15 cellular contexts compared by ENCODE assay signal in the genomic region with DNA sequence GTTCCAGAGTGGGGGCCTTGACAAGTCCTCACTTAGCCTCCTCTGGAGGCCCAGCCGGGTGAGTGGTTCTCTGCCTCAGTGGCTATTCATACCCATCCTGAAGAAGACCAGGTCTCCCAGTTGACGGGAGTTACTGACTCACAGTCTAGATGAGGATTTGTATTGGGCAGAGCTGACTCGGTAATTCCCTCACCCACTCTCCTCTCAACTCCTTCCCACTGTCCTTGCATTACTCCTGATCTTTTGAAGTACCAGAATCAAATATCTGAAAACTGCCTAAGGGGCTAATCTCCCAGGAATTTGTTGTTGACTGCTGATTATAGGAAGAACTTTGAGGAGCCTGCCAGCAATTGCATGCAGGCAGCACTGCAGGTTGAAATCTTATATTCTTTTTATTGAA. TPM values are rescaled to one million over a fixed set of nuclear protein-coding genes. Genes with fewer than 3 reads are reported as not detected.
DNase-seq lines count a peak whose midpoint lies in the region; ATAC-seq, FAIRE-seq and TF ChIP-seq lines count a peak whose summit lies in the region.
"Had no signal": no experiment of that assay in that cellular context is flagged by ENCODE, and none has a peak within 500 bp of the region (broad histone marks: within the 10 kb centered on the region; RNA-seq: fewer than 3 reads in every experiment).

No MANE protein-coding gene starts in this region.

- H3K36me3 ChIP-seq in breast epithelium (no peaks in the 10 kb centered on the region), lower lobe of right lung (peaks cover 55% of the 10 kb centered on the region), upper lobe of left lung (peaks cover 0 to 37% (median 7%) of the 10 kb centered on the region in 4 donors), HepG2 (replicated peaks in 1 of 2; ENCODE audit: control insufficient read depth in 1 of 2, insufficient read depth in 2 of 2, low read length in 2 of 2) (peaks cover 17 to 56% of the 10 kb centered on the region in 2 experiments)

- no peak overlapping the region for H2AFZ ChIP-seq in HepG2 (ENCODE audit: low read length)

- no TSS peak for BruUV-seq in HepG2 (replicated peaks; lab: Mats Ljungman, UMichigan)

- 79 to 87% methylated on average over 3 of the region's 3 CpGs for WGBS in upper lobe of left lung, 2 donors
- 88% methylated on average over 2 of the region's 3 CpGs for WGBS in HepG2 (ENCODE audit: low lambda C conversion rate)

- H3K4me2 ChIP-seq in HepG2 (ENCODE audit: low read depth, low read length), result no peak overlapping the region

- no peaks in the 10 kb centered on the region for H3K27me3 ChIP-seq in breast epithelium
- H3K27me3 ChIP-seq in lower lobe of right lung (ENCODE audit: low read depth), result no peaks in the 10 kb centered on the region
- no peaks in the 10 kb centered on the region for H3K27me3 ChIP-seq in upper lobe of left lung
- H3K27me3 ChIP-seq in HepG2 (ENCODE audit: control insufficient read depth in 1 of 2, insufficient read depth in 2 of 2, low read length in 2 of 2), result no peaks in the 10 kb centered on the region
- H3K27me3 ChIP-seq: body of pancreas had no signal

- H3K9ac ChIP-seq in HepG2 (ENCODE audit: insufficient read depth, low read depth, low read length), result no peak overlapping the region

- POLR2A ChIA-PET in HepG2 (lab: Yijun Ruan, JAX), result no interaction called here

- peaks cover 23% of the 10 kb centered on the region for H3K36me3 Mint-ChIP-seq in activated naive CD8-positive, alpha-beta T cell treated with anti-CD3 and anti-CD28 coated beads, Interleukin-2, amount 50 U/mL, for 24 hours (ENCODE audit: low read depth)
- H3K36me3 Mint-ChIP-seq in activated naive CD8-positive, alpha-beta T cell treated with anti-CD3 and anti-CD28 coated beads for 36 hours, result peaks cover 8% of the 10 kb centered on the region

- TF ChIP-seq CTCF in breast epithelium (IDR thresholded peaks at IDR 0.05) (no peak), lower lobe of right lung (IDR thresholded peaks at IDR 0.05) (no peak), upper lobe of left lung (IDR thresholded peaks at IDR 0.05) (no peak), HepG2 (CRISPR knock-in tag; IDR thresholded peaks at IDR 0.05) (no peak)

- H3K27me3 Mint-ChIP-seq in activated naive CD8-positive, alpha-beta T cell treated with anti-CD3 and anti-CD28 coated beads, Interleukin-2, amount 50 U/mL, for 24 hours, result no peaks in the 10 kb centered on the region
- H3K27me3 Mint-ChIP-seq in activated naive CD8-positive, alpha-beta T cell treated with anti-CD3 and anti-CD28 coated beads for 36 hours, result no peaks in the 10 kb centered on the region

- DNase-seq in activated naive CD8-positive, alpha-beta T cell treated with anti-CD3 and anti-CD28 coated beads, Interleukin-2, amount 50 U/mL, for 24 hours, result no peak
- no peak for DNase-seq in activated naive CD8-positive, alpha-beta T cell treated with anti-CD3 and anti-CD28 coated beads for 36 hours
- DNase-seq in breast epithelium (ENCODE audit: low spot score in 2 of 2), result no peak
- no peak for DNase-seq in lower lobe of right lung
- no peak for DNase-seq in upper lobe of left lung
- no peak for DNase-seq in activated naive CD4-positive, alpha-beta T cell (lab: John Stamatoyannopoulos, UW)
- no peak for DNase-seq in HepG2 (ENCODE audit: low spot score)
- DNase-seq: activated CD8-positive, alpha-beta memory T cell treated with anti-CD3 and anti-CD28 coated beads, Interleukin-2, amount 50 U/mL, for 48 hours; body of pancreas; left cardiac atrium; NCI-H2029 treated with DMSO at 0.1 percent for 48 hours; stimulated activated naive CD4-positive, alpha-beta T cell had no signal

- peaks cover 3% of the 10 kb centered on the region; the same call in 1 of the 2 replicates for H4K20me1 ChIP-seq in HepG2 (ENCODE audit: insufficient read depth, low read length)

- H3K79me2 ChIP-seq in HepG2 (ENCODE audit: insufficient read depth, low read length), result peaks cover 43% of the 10 kb centered on the region

- H3K4me3 ChIP-seq in breast epithelium, result no peak overlapping the region
- H3K4me3 ChIP-seq in lower lobe of right lung, result no peak overlapping the region
- H3K4me3 ChIP-seq in upper lobe of left lung, result no peak overlapping the region
- no peak overlapping the region for H3K4me3 ChIP-seq in HepG2 (replicated peaks in 1 of 3; ENCODE audit: insufficient read depth in 1 of 3, low read depth in 2 of 3, low read length in 3 of 3)
- H3K4me3 ChIP-seq: body of pancreas had no signal

- intact Hi-C loops in breast epithelium (cut with DNase I; ENCODE audit: low total_unique reads) (no loop called here), lower lobe of right lung (cut with DNase I) (no loop called here), HepG2 (cut with micrococcal nuclease; ENCODE audit: unreplicated experiment) (no loop called here)

- no peak overlapping the region for H3K27ac Mint-ChIP-seq in activated naive CD8-positive, alpha-beta T cell treated with anti-CD3 and anti-CD28 coated beads, Interleukin-2, amount 50 U/mL, for 24 hours
- H3K27ac Mint-ChIP-seq in activated naive CD8-positive, alpha-beta T cell treated with anti-CD3 and anti-CD28 coated beads for 36 hours, result no peak overlapping the region

- no peak for TF ChIP-seq POLR2A in breast epithelium (IDR thresholded peaks at IDR 0.05)
- TF ChIP-seq POLR2A in upper lobe of left lung (IDR thresholded peaks at IDR 0.05), result no peak
- TF ChIP-seq POLR2A in HepG2 (IDR thresholded peaks at IDR 0.05; ENCODE audit: insufficient read depth in 1 of 2, low read depth in 2 of 2, low read length in 2 of 2), result no peak

- H3K27ac ChIP-seq in breast epithelium, result peak overlapping the region; percentile 84 to 85
- H3K27ac ChIP-seq in lower lobe of right lung, result peak overlapping the region; percentile 59
- peak overlapping the region in 3 of 4 donors; percentile 14 to 42 (median 31) for H3K27ac ChIP-seq in upper lobe of left lung
- H3K27ac ChIP-seq in HepG2 (ENCODE audit: extremely low read length, insufficient read depth, low read length), result no peak overlapping the region
- H3K27ac ChIP-seq: body of pancreas had no signal

- no peak for TF ChIP-seq RAD21 in HepG2 (CRISPR knock-in tag; IDR thresholded peaks at IDR 0.05)

- H3K9me3 ChIP-seq in breast epithelium (no peaks in the 10 kb centered on the region), lower lobe of right lung (no peaks in the 10 kb centered on the region), upper lobe of left lung (no peaks in the 10 kb centered on the region), HepG2 (ENCODE audit: low read length) (no peaks in the 10 kb centered on the region)
- H3K9me3 ChIP-seq: body of pancreas had no signal

- peaks cover 6 to 9% of the 10 kb centered on the region in 2 donors for H3K4me1 ChIP-seq in breast epithelium
- H3K4me1 ChIP-seq in lower lobe of right lung, result peaks cover 42% of the 10 kb centered on the region
- H3K4me1 ChIP-seq in upper lobe of left lung, result peaks cover 19 to 49% (median 43%) of the 10 kb centered on the region in 4 donors
- H3K4me1 ChIP-seq in HepG2 (ENCODE audit: insufficient read depth, low read length), result peaks cover 16% of the 10 kb centered on the region

- no peaks in the 10 kb centered on the region for H3K9me3 Mint-ChIP-seq in activated naive CD8-positive, alpha-beta T cell treated with anti-CD3 and anti-CD28 coated beads, Interleukin-2, amount 50 U/mL, for 24 hours
- no peaks in the 10 kb centered on the region for H3K9me3 Mint-ChIP-seq in activated naive CD8-positive, alpha-beta T cell treated with anti-CD3 and anti-CD28 coated beads for 36 hours

- FAIRE-seq in HepG2 (lab: Jason Lieb, UNC), result no peak

- no peak overlapping the region for H3K4me3 Mint-ChIP-seq in activated naive CD8-positive, alpha-beta T cell treated with anti-CD3 and anti-CD28 coated beads, Interleukin-2, amount 50 U/mL, for 24 hours
- H3K4me3 Mint-ChIP-seq in activated naive CD8-positive, alpha-beta T cell treated with anti-CD3 and anti-CD28 coated beads for 36 hours, result no peak overlapping the region

- in situ Hi-C loops in HepG2 (cut with HindIII; ENCODE audit: extremely low pct_ligation_motif_present, low pct_unique_long_range_greater_than_20kb), result no loop called here

- CTCF ChIA-PET in HepG2 (lab: Yijun Ruan, JAX; ENCODE audit: low intra/inter-chr PET ratio, low total read pairs), result no interaction called here

- TF ChIP-seq EP300 in upper lobe of left lung (IDR thresholded peaks at IDR 0.05) (no peak), HepG2 (IDR thresholded peaks at IDR 0.05; ENCODE audit: low read depth in 2 of 2, low read length in 2 of 2) (no peak), HepG2 (CRISPR knock-in tag; IDR thresholded peaks at IDR 0.05; ENCODE audit: borderline replicate concordance) (no peak)

- ATAC-seq in activated naive CD8-positive, alpha-beta T cell treated with anti-CD3 and anti-CD28 coated beads, Interleukin-2, amount 50 U/mL, for 24 hours, result peak; percentile 49
- ATAC-seq in lower lobe of right lung (no peak), upper lobe of left lung (ENCODE audit: low FRiP score in 2 of 2) (no peak), GM21737 (IDR thresholded peaks at IDR 0.05; ENCODE audit: unreplicated experiment) (no peak), HepG2 (no peak)
- ATAC-seq: body of pancreas, esophagus mucosa, left cardiac atrium had no signal

- H3K4me1 Mint-ChIP-seq in activated naive CD8-positive, alpha-beta T cell treated with anti-CD3 and anti-CD28 coated beads, Interleukin-2, amount 50 U/mL, for 24 hours, result peaks cover 45% of the 10 kb centered on the region
- H3K4me1 Mint-ChIP-seq in activated naive CD8-positive, alpha-beta T cell treated with anti-CD3 and anti-CD28 coated beads for 36 hours, result peaks cover 24% of the 10 kb centered on the region

RNA-seq across cellular contexts. Expression of a gene that starts 14.2 kb away (rescaled TPM):
- total RNA-seq in activated naive CD8-positive, alpha-beta T cell treated with anti-CD3 and anti-CD28 coated beads for 36 hours, result 100 to 1,000 TPM in 1 of 2 experiments, 10 to 100 TPM in 1; 93.4 to 101 TPM
- total RNA-seq in breast epithelium (10 to 100 TPM; 68.3 to 89.5 (median 86.1) TPM), lower lobe of right lung (73.0 TPM), upper lobe of left lung (100 to 1,000 TPM in 1 of 6 donors, 10 to 100 TPM in 5; 64.1 to 125 (median 80.8) TPM), HepG2 (2016; rRNA removed; fragmentation: Illumina TruSeq; extraction: Trizol) (99.4 and 109 TPM in 2 replicates)
- total RNA-seq in HepG2 (2016; cell fraction: cytosol; rRNA removed; fragmentation: Illumina TruSeq; extraction: Trizol; ENCODE audit: low read depth), result 35.7 and 41.2 TPM in 2 replicates
- 105 and 112 TPM in 2 replicates for total RNA-seq in HepG2 (2016; cell fraction: insoluble cytoplasmic fraction; rRNA removed; fragmentation: Illumina TruSeq; extraction: Trizol)
- 35.1 and 45.2 TPM in 2 replicates for total RNA-seq in HepG2 (2016; cell fraction: membrane; rRNA removed; fragmentation: Illumina TruSeq; extraction: Trizol)
- 76.4 and 82.2 TPM in 2 replicates for total RNA-seq in HepG2 (2016; cell fraction: nucleus; rRNA removed; fragmentation: Illumina TruSeq; extraction: Trizol)
- polyA plus RNA-seq in HepG2 (2011; rRNA removed), result 67.7 and 80.1 TPM in 2 replicates
- polyA plus RNA-seq in HepG2 (2011; cell fraction: cytosol; rRNA removed), result 59.4 and 67.4 TPM in 2 replicates
- polyA plus RNA-seq in HepG2 (2011; cell fraction: nucleus; rRNA removed), result 191 and 218 TPM in 2 replicates
- 57.3 and 65.0 TPM in 2 replicates for polyA plus RNA-seq in HepG2 (2012)
- 20.2 and 20.5 TPM in 2 replicates for polyA plus RNA-seq in HepG2 (2016; cell fraction: cytosol; fragmentation: Illumina TruSeq; extraction: Trizol; ENCODE audit: low read depth)
- polyA plus RNA-seq in HepG2 (2016; cell fraction: insoluble cytoplasmic fraction; fragmentation: Illumina TruSeq; extraction: Trizol; ENCODE audit: low read depth), result 110 and 119 TPM in 2 replicates
- polyA plus RNA-seq in HepG2 (2016; cell fraction: membrane; fragmentation: Illumina TruSeq; extraction: Trizol; ENCODE audit: low read depth), result 27.8 and 32.7 TPM in 2 replicates
- polyA plus RNA-seq in HepG2 (2016; cell fraction: nucleus; fragmentation: Illumina TruSeq; extraction: Trizol; ENCODE audit: insufficient read depth, low read depth), result 131 and 143 TPM in 2 replicates
- polyA minus RNA-seq in HepG2 (2011; rRNA and poly(A)+ RNA removed; ENCODE audit: low replicate concordance), result 42.3 and 45.2 TPM in 2 replicates
- 17.6 and 28.8 TPM in 2 replicates for polyA minus RNA-seq in HepG2 (2011; cell fraction: cytosol; rRNA and poly(A)+ RNA removed)
- polyA minus RNA-seq in HepG2 (2011; cell fraction: nucleus; rRNA and poly(A)+ RNA removed), result 90.4 and 101 TPM in 2 replicates

RNA-seq across cellular contexts. Expression of a gene that starts 14.3 kb away (rescaled TPM):
- total RNA-seq in activated naive CD8-positive, alpha-beta T cell treated with anti-CD3 and anti-CD28 coated beads for 36 hours, result 10 to 100 TPM; 31.4 to 32.6 TPM
- total RNA-seq in breast epithelium (10 to 100 TPM; 10.7 to 22.8 (median 14.1) TPM), lower lobe of right lung (39.4 TPM), upper lobe of left lung (10 to 100 TPM; 11.4 to 97.4 (median 41.4) TPM), HepG2 (2016; rRNA removed; fragmentation: Illumina TruSeq; extraction: Trizol) (17.8 and 32.0 TPM in 2 replicates)
- 38.8 and 39.2 TPM in 2 replicates for total RNA-seq in HepG2 (2016; cell fraction: cytosol; rRNA removed; fragmentation: Illumina TruSeq; extraction: Trizol; ENCODE audit: low read depth)
- 17.8 and 31.1 TPM in 2 replicates for total RNA-seq in HepG2 (2016; cell fraction: insoluble cytoplasmic fraction; rRNA removed; fragmentation: Illumina TruSeq; extraction: Trizol)
- 9.2 and 11.3 TPM in 2 replicates for total RNA-seq in HepG2 (2016; cell fraction: membrane; rRNA removed; fragmentation: Illumina TruSeq; extraction: Trizol)
- 41.9 and 45.5 TPM in 2 replicates for total RNA-seq in HepG2 (2016; cell fraction: nucleus; rRNA removed; fragmentation: Illumina TruSeq; extraction: Trizol)
- polyA plus RNA-seq in HepG2 (2011; rRNA removed), result 27.7 and 33.4 TPM in 2 replicates
- polyA plus RNA-seq in HepG2 (2011; cell fraction: cytosol; rRNA removed), result 8.7 and 11.9 TPM in 2 replicates
- 256 and 300 TPM in 2 replicates for polyA plus RNA-seq in HepG2 (2011; cell fraction: nucleus; rRNA removed)
- 38.2 and 41.9 TPM in 2 replicates for polyA plus RNA-seq in HepG2 (2012)
- polyA plus RNA-seq in HepG2 (2016; cell fraction: cytosol; fragmentation: Illumina TruSeq; extraction: Trizol; ENCODE audit: low read depth), result 1.7 and 1.9 TPM in 2 replicates
- polyA plus RNA-seq in HepG2 (2016; cell fraction: insoluble cytoplasmic fraction; fragmentation: Illumina TruSeq; extraction: Trizol; ENCODE audit: low read depth), result 12.2 and 17.3 TPM in 2 replicates
- 3.6 and 4.1 TPM in 2 replicates for polyA plus RNA-seq in HepG2 (2016; cell fraction: membrane; fragmentation: Illumina TruSeq; extraction: Trizol; ENCODE audit: low read depth)
- 112 and 116 TPM in 2 replicates for polyA plus RNA-seq in HepG2 (2016; cell fraction: nucleus; fragmentation: Illumina TruSeq; extraction: Trizol; ENCODE audit: insufficient read depth, low read depth)
- polyA minus RNA-seq in HepG2 (2011; rRNA and poly(A)+ RNA removed; ENCODE audit: low replicate concordance), result 51.0 and 71.9 TPM in 2 replicates
- polyA minus RNA-seq in HepG2 (2011; cell fraction: cytosol; rRNA and poly(A)+ RNA removed), result 15.1 and 15.3 TPM in 2 replicates
- polyA minus RNA-seq in HepG2 (2011; cell fraction: nucleus; rRNA and poly(A)+ RNA removed), result 69.1 and 72.6 TPM in 2 replicates

RNA-seq across cellular contexts. Expression of a gene that starts 40.0 kb away (rescaled TPM):
- 1 to 10 TPM in 1 of 2 experiments, under 1 TPM in 1; 0.64 to 1.4 TPM for total RNA-seq in activated naive CD8-positive, alpha-beta T cell treated with anti-CD3 and anti-CD28 coated beads for 36 hours
- total RNA-seq in breast epithelium (100 to 1,000 TPM in 1 of 3 donors, 10 to 100 TPM in 1, 1 to 10 TPM in 1; 9.8 to 125 (median 67.2) TPM), lower lobe of right lung (34.7 TPM), upper lobe of left lung (10 to 100 TPM; 16.8 to 75.2 (median 41.2) TPM), HepG2 (2016; rRNA removed; fragmentation: Illumina TruSeq; extraction: Trizol) (4.0 and 6.9 TPM in 2 replicates)
- total RNA-seq in HepG2 (2016; cell fraction: cytosol; rRNA removed; fragmentation: Illumina TruSeq; extraction: Trizol; ENCODE audit: low read depth), result 9.2 and 10.4 TPM in 2 replicates
- 3.9 and 6.3 TPM in 2 replicates for total RNA-seq in HepG2 (2016; cell fraction: insoluble cytoplasmic fraction; rRNA removed; fragmentation: Illumina TruSeq; extraction: Trizol)
- total RNA-seq in HepG2 (2016; cell fraction: membrane; rRNA removed; fragmentation: Illumina TruSeq; extraction: Trizol), result 10.1 and 14.6 TPM in 2 replicates
- 3.7 and 3.9 TPM in 2 replicates for total RNA-seq in HepG2 (2016; cell fraction: nucleus; rRNA removed; fragmentation: Illumina TruSeq; extraction: Trizol)
- 14.5 and 14.7 TPM in 2 replicates for polyA plus RNA-seq in HepG2 (2011; rRNA removed)
- 5.1 and 8.2 TPM in 2 replicates for polyA plus RNA-seq in HepG2 (2011; cell fraction: cytosol; rRNA removed)
- polyA plus RNA-seq in HepG2 (2011; cell fraction: nucleus; rRNA removed), result 28.7 and 39.5 TPM in 2 replicates
- 13.2 and 14.2 TPM in 2 replicates for polyA plus RNA-seq in HepG2 (2012)
- polyA plus RNA-seq in HepG2 (2016; cell fraction: cytosol; fragmentation: Illumina TruSeq; extraction: Trizol; ENCODE audit: low read depth), result 36.1 and 40.9 TPM in 2 replicates
- 10.5 and 16.8 TPM in 2 replicates for polyA plus RNA-seq in HepG2 (2016; cell fraction: insoluble cytoplasmic fraction; fragmentation: Illumina TruSeq; extraction: Trizol; ENCODE audit: low read depth)
- 41.4 and 43.0 TPM in 2 replicates for polyA plus RNA-seq in HepG2 (2016; cell fraction: membrane; fragmentation: Illumina TruSeq; extraction: Trizol; ENCODE audit: low read depth)
- polyA plus RNA-seq in HepG2 (2016; cell fraction: nucleus; fragmentation: Illumina TruSeq; extraction: Trizol; ENCODE audit: insufficient read depth, low read depth), result 20.5 and 28.1 TPM in 2 replicates
- polyA minus RNA-seq in HepG2 (2011; rRNA and poly(A)+ RNA removed; ENCODE audit: low replicate concordance), result 25.3 and 28.4 TPM in 2 replicates
- 8.4 and 12.7 TPM in 2 replicates for polyA minus RNA-seq in HepG2 (2011; cell fraction: cytosol; rRNA and poly(A)+ RNA removed)
- 3.2 and 6.3 TPM in 2 replicates for polyA minus RNA-seq in HepG2 (2011; cell fraction: nucleus; rRNA and poly(A)+ RNA removed)

RNA-seq across cellular contexts. Expression of a gene that starts 48.1 kb away (rescaled TPM):
- total RNA-seq in activated naive CD8-positive, alpha-beta T cell treated with anti-CD3 and anti-CD28 coated beads for 36 hours, result under 1 TPM; 0.14 to 0.16 TPM
- total RNA-seq in breast epithelium (1 to 10 TPM in 1 of 3 donors, under 1 TPM in 2; 0.29 to 2.6 (median 0.48) TPM), lower lobe of right lung (2.7 TPM), upper lobe of left lung (1 to 10 TPM; 1.9 to 7.3 (median 3.3) TPM), HepG2 (2016; rRNA removed; fragmentation: Illumina TruSeq; extraction: Trizol) (not detected in 2 replicates)
- total RNA-seq in HepG2 (2016; cell fraction: cytosol; rRNA removed; fragmentation: Illumina TruSeq; extraction: Trizol; ENCODE audit: low read depth), result not detected in 2 replicates
- total RNA-seq in HepG2 (2016; cell fraction: insoluble cytoplasmic fraction; rRNA removed; fragmentation: Illumina TruSeq; extraction: Trizol), result 0.09 TPM in 1 of 2 replicates, not detected in the other
- total RNA-seq in HepG2 (2016; cell fraction: membrane; rRNA removed; fragmentation: Illumina TruSeq; extraction: Trizol), result not detected in 2 replicates
- not detected in 2 replicates for total RNA-seq in HepG2 (2016; cell fraction: nucleus; rRNA removed; fragmentation: Illumina TruSeq; extraction: Trizol)
- 0.05 TPM in 1 of 2 replicates, not detected in the other for polyA plus RNA-seq in HepG2 (2011; rRNA removed)
- polyA plus RNA-seq in HepG2 (2011; cell fraction: cytosol; rRNA removed), result 0.05 TPM in 1 of 2 replicates, not detected in the other
- 0.35 and 0.80 TPM in 2 replicates for polyA plus RNA-seq in HepG2 (2011; cell fraction: nucleus; rRNA removed)
- 0.20 and 0.48 TPM in 2 replicates for polyA plus RNA-seq in HepG2 (2012)
- not detected in 2 replicates for polyA plus RNA-seq in HepG2 (2016; cell fraction: cytosol; fragmentation: Illumina TruSeq; extraction: Trizol; ENCODE audit: low read depth)
- polyA plus RNA-seq in HepG2 (2016; cell fraction: insoluble cytoplasmic fraction; fragmentation: Illumina TruSeq; extraction: Trizol; ENCODE audit: low read depth), result 0.14 TPM in 1 of 2 replicates, not detected in the other
- not detected in 2 replicates for polyA plus RNA-seq in HepG2 (2016; cell fraction: membrane; fragmentation: Illumina TruSeq; extraction: Trizol; ENCODE audit: low read depth)
- polyA plus RNA-seq in HepG2 (2016; cell fraction: nucleus; fragmentation: Illumina TruSeq; extraction: Trizol; ENCODE audit: insufficient read depth, low read depth), result not detected in 2 replicates
- not detected in 2 replicates for polyA minus RNA-seq in HepG2 (2011; rRNA and poly(A)+ RNA removed; ENCODE audit: low replicate concordance)
- polyA minus RNA-seq in HepG2 (2011; cell fraction: cytosol; rRNA and poly(A)+ RNA removed), result not detected in 2 replicates
- polyA minus RNA-seq in HepG2 (2011; cell fraction: nucleus; rRNA and poly(A)+ RNA removed), result 0.26 TPM in 1 of 2 replicates, not detected in the other
- total RNA-seq: A673 had no signal
